ENCODE assay signal across 9 cellular contexts in genomic region chr10:101217450-101218281, GRCh38. TPM values are rescaled to one million over a fixed set of nuclear protein-coding genes. Genes with fewer than 3 reads are reported as not detected.
DNase-seq lines count a peak whose midpoint lies in the region; ATAC-seq and TF ChIP-seq lines count a peak whose summit lies in the region.
"Had no signal": no experiment of that assay in that cellular context is flagged by ENCODE, and none has a peak within 500 bp of the region (broad histone marks: within the 10 kb centered on the region; RNA-seq: fewer than 3 reads in every experiment).

No MANE protein-coding gene starts in this region.

- no peak overlapping the region for H3K27ac Mint-ChIP-seq in GM23338
- H3K27ac Mint-ChIP-seq in activated T-cell treated with anti-CD3 and anti-CD28 coated beads, Interleukin-2, amount 50 U/mL, for 72 hours: no peak overlapping the region
- no peak overlapping the region for H3K27ac Mint-ChIP-seq in CD4-positive, alpha-beta T cell

- H4K20me1 ChIP-seq in GM23338 (replicated peaks; ENCODE audit: insufficient read depth): peaks cover 38% of the 10 kb centered on the region

- H3K4me1 Mint-ChIP-seq in GM23338: peaks cover 29% of the 10 kb centered on the region
- peaks cover 30% of the 10 kb centered on the region for H3K4me1 Mint-ChIP-seq in activated T-cell treated with anti-CD3 and anti-CD28 coated beads, Interleukin-2, amount 50 U/mL, for 72 hours (ENCODE audit: low read depth)
- peaks cover 42% of the 10 kb centered on the region for H3K4me1 Mint-ChIP-seq in CD4-positive, alpha-beta T cell (ENCODE audit: low read depth)

- H3K36me3 ChIP-seq in BE2C (no peaks in the 10 kb centered on the region), GM23338 (ENCODE audit: insufficient read depth) (no peaks in the 10 kb centered on the region)

- H3K4me3 ChIP-seq in BE2C (ENCODE audit: low read depth, low read length) (peak overlapping the region; percentile 33), GM23338 (peak overlapping the region; percentile 49), dorsolateral prefrontal cortex (peak overlapping the region in 16 of 59 donors; percentile 6 to 43 (median 22))

- DNase-seq in BE2C (peak; percentile 80), GM23338 (ENCODE audit: low spot score) (peak; percentile 95), left colon (peak in 1 of 2 donors; percentile 64), cerebellum (ENCODE audit: low spot score) (no peak), NCI-H1105 (lab: John Stamatoyannopoulos, UW) (no peak), dorsolateral prefrontal cortex (no peak)
- no peak for DNase-seq in activated T-cell treated with anti-CD3 and anti-CD28 coated beads, Interleukin-2, amount 50 U/mL, for 72 hours
- no peak for DNase-seq in CD4-positive, alpha-beta T cell

- intact Hi-C loops in left colon (cut with DNase I, micrococcal nuclease): loop anchor here in 1 of 2 donors (10.0 kb wide), 2 partner anchors 247 to 557 kb away; partner anchors contain the start of gene FGF8
- intact Hi-C loops in CD4-positive, alpha-beta T cell (cut with DNase I, micrococcal nuclease): no loop called here
- intact Hi-C loops in dorsolateral prefrontal cortex (cut with DNase I): no loop called here

- H3K27me3 Mint-ChIP-seq in GM23338 (ENCODE audit: insufficient read depth, low read depth, poor library complexity): peaks cover 97% of the 10 kb centered on the region
- peaks cover 82% of the 10 kb centered on the region for H3K27me3 Mint-ChIP-seq in activated T-cell treated with anti-CD3 and anti-CD28 coated beads, Interleukin-2, amount 50 U/mL, for 72 hours (ENCODE audit: low read depth)
- peaks cover 100% of the 10 kb centered on the region for H3K27me3 Mint-ChIP-seq in CD4-positive, alpha-beta T cell

- CTCF ChIA-PET in CD4-positive, alpha-beta T cell (lab: Charles Lee): no interaction called here

- H3K9me3 ChIP-seq in BE2C: no peaks in the 10 kb centered on the region
- H3K9me3 ChIP-seq in CD4-positive, alpha-beta T cell (ENCODE audit: control insufficient read depth, low read length): no peaks in the 10 kb centered on the region

- peak; percentile 65 for ATAC-seq in GM23338
- no peak for ATAC-seq in activated T-cell treated with anti-CD3 and anti-CD28 coated beads, Interleukin-2, amount 50 U/mL, for 72 hours (replicated peaks in 1 of 2)
- ATAC-seq in left colon: peak; percentile 44
- no peak for ATAC-seq in CD4-positive, alpha-beta T cell (ENCODE audit: poor library complexity)

- H3K4me3 Mint-ChIP-seq in GM23338: peak overlapping the region; percentile 50; the same call in 2 of the 3 replicates
- peak overlapping the region; percentile 14 to 21 for H3K4me3 Mint-ChIP-seq in activated T-cell treated with anti-CD3 and anti-CD28 coated beads, Interleukin-2, amount 50 U/mL, for 72 hours
- H3K4me3 Mint-ChIP-seq in CD4-positive, alpha-beta T cell: no peak overlapping the region

- H3K4me2 ChIP-seq in GM23338: peak overlapping the region; percentile 76

- H3K4me1 ChIP-seq in BE2C: peaks cover 10% of the 10 kb centered on the region; the same call in 1 of the 2 replicates
- H3K4me1 ChIP-seq in GM23338 (ENCODE audit: insufficient read depth): peaks cover 33% of the 10 kb centered on the region

- no peaks in the 10 kb centered on the region for H3K79me2 ChIP-seq in GM23338 (replicated peaks; ENCODE audit: insufficient read depth)

- H3K9me3 Mint-ChIP-seq in GM23338: no peaks in the 10 kb centered on the region
- H3K9me3 Mint-ChIP-seq in activated T-cell treated with anti-CD3 and anti-CD28 coated beads, Interleukin-2, amount 50 U/mL, for 72 hours: no peaks in the 10 kb centered on the region
- no peaks in the 10 kb centered on the region for H3K9me3 Mint-ChIP-seq in CD4-positive, alpha-beta T cell

- H3K36me3 Mint-ChIP-seq in GM23338 (ENCODE audit: low read depth): no peaks in the 10 kb centered on the region; the same call in 2 of the 3 replicates
- no peaks in the 10 kb centered on the region for H3K36me3 Mint-ChIP-seq in activated T-cell treated with anti-CD3 and anti-CD28 coated beads, Interleukin-2, amount 50 U/mL, for 72 hours (ENCODE audit: insufficient read depth in 2 of 2)
- H3K36me3 Mint-ChIP-seq in CD4-positive, alpha-beta T cell (ENCODE audit: low read depth): no peaks in the 10 kb centered on the region

- H2AFZ ChIP-seq in GM23338: no peak overlapping the region

- TF ChIP-seq CTCF in BE2C (IDR thresholded peaks at IDR 0.05; ENCODE audit: low read depth, low read length) (peak; percentile 52), GM23338 (conservative IDR thresholded peaks at IDR 0.05; ENCODE audit: low read depth in 2 of 2) (peak; percentile 51 to 75), dorsolateral prefrontal cortex (IDR thresholded peaks at IDR 0.05 in 54 of 56, conservative IDR thresholded peaks at IDR 0.05 in 2 of 56; ENCODE audit: low read depth in 1 of 56, partially characterized antibody in 56 of 56) (peak in 15 of 56 donors; percentile 10 to 36 (median 18))
- TF ChIP-seq CTCF in CD4-positive, alpha-beta T cell (IDR thresholded peaks at IDR 0.05): no peak

- H3K27me3 ChIP-seq in BE2C: peaks cover 89% of the 10 kb centered on the region
- H3K27me3 ChIP-seq in GM23338 (ENCODE audit: insufficient read depth): peaks cover 99% of the 10 kb centered on the region
- H3K27me3 ChIP-seq in CD4-positive, alpha-beta T cell (ENCODE audit: control insufficient read depth, insufficient read depth, low read length): peaks cover 94% of the 10 kb centered on the region
- peaks cover 20 to 99% (median 94%) of the 10 kb centered on the region in 45 donors for H3K27me3 ChIP-seq in dorsolateral prefrontal cortex

- no peaks in the 10 kb centered on the region for H3K9me2 ChIP-seq in GM23338 (ENCODE audit: insufficient read depth)

- H3K27ac ChIP-seq in GM23338 (ENCODE audit: low read depth) (no peak overlapping the region), dorsolateral prefrontal cortex (no peak overlapping the region)
- no peak overlapping the region for H3K27ac ChIP-seq in CD4-positive, alpha-beta T cell (ENCODE audit: low read depth, low read length)

- H3F3A ChIP-seq in GM23338 (replicated peaks; ENCODE audit: low read depth): 0 out of 2 replicates have a peak, but pooled peaks cover 5% of the 10 kb centered on the region

- POLR2A ChIA-PET in CD4-positive, alpha-beta T cell (lab: Charles Lee): interaction anchor here (0.8 kb wide), 1 partner anchor 23 kb away, joined by 3 read pairs; no protein-coding TSS in a partner anchor

TF ChIP-seq in GM23338, 12 proteins besides CTCF, POLR2A, EP300 and RAD21:
- TF ChIP-seq STAT1 (IDR thresholded peaks at IDR 0.05; ENCODE audit: unreplicated experiment) (no peak), CREB1 (CRISPR knock-in tag; IDR thresholded peaks at IDR 0.05; ENCODE audit: low read depth) (peak; percentile 49; the same call in 1 of the 2 replicates), EZH2phosphoT487 (IDR thresholded peaks at IDR 0.05; ENCODE audit: unreplicated experiment) (peak; percentile 56)

RNA-seq across cellular contexts. Expression of gene LBX1, which starts 11.6 kb away (rescaled TPM):
- polyA plus RNA-seq in BE2C (2012; ENCODE audit: insufficient read depth, insufficient read length, low read depth): not detected
- not detected in 2 replicates for total RNA-seq in GM23338 (2014; rRNA removed; shearing (Covaris generic))
- not detected in 2 replicates for polyA plus RNA-seq in GM23338 (2016; fragmentation: Nextera tagmentation; extraction: Ambion mirVana)
- total RNA-seq in activated T-cell treated with anti-CD3 and anti-CD28 coated beads, Interleukin-2, amount 50 U/mL, for 72 hours: not detected
- not detected for total RNA-seq in left colon
- total RNA-seq in CD4-positive, alpha-beta T cell: not detected
- 1.6 TPM for total RNA-seq in cerebellum
- under 1 TPM in 3 of 120 experiments, not detected in 117; 0.15 to 0.28 (median 0.19) TPM for total RNA-seq in dorsolateral prefrontal cortex
- total RNA-seq: activated CD8-positive, alpha-beta memory T cell treated with anti-CD3 and anti-CD28 coated beads for 36 hours had no signal

Comparison
In these comparisons a context has a peak if more than half of its experiments do, and no peak if none do; other contexts are left out.
1. DNase-seq: peak in BE2C (single experiment) and GM23338 (single experiment); none in activated T-cell treated with anti-CD3 and anti-CD28 coated beads, Interleukin-2, amount 50 U/mL, for 72 hours (0 of 2), CD4-positive, alpha-beta T cell (0 of 10), cerebellum (single experiment), NCI-H1105 (single experiment) and dorsolateral prefrontal cortex (0 of 10).
2. ATAC-seq: peak in GM23338 (single experiment) and left colon (single experiment); none in activated T-cell treated with anti-CD3 and anti-CD28 coated beads, Interleukin-2, amount 50 U/mL, for 72 hours (0 of 2) and CD4-positive, alpha-beta T cell (single experiment).